Comparison of ENCODE assay signal across 8 cellular contexts in genomic region chr7:40299097-40299496, GRCh38.
DNase-seq lines count a peak whose midpoint lies in the region; ATAC-seq and TF ChIP-seq lines count a peak whose summit lies in the region.

No MANE protein-coding gene starts in this region.

- intact Hi-C loops in left ventricle myocardium superior (cut with micrococcal nuclease), result no loop called here

- H3K36me3 ChIP-seq in HEK293 (ENCODE audit: control insufficient read depth in 2 of 2, insufficient read depth in 1 of 2, low read length in 2 of 2), result no peaks in the 10 kb centered on the region

- no peak overlapping the region for H3K4me3 ChIP-seq in HEK293 (ENCODE audit: low read depth, low read length)

- DNase-seq in EH (ENCODE audit: low read depth) (peak; percentile 95), SW480 (ENCODE audit: low spot score) (peak; percentile 85), iPS-NIHi11 (ENCODE audit: low spot score) (peak; percentile 27), cortex of kidney (lab: John Stamatoyannopoulos, UW) (no peak), left ventricle myocardium superior (no peak)
- DNase-seq in activated CD8-positive, alpha-beta memory T cell treated with anti-CD3 and anti-CD28 coated beads, Interleukin-2, amount 50 U/mL, for 48 hours, result no peak

- H3K9me3 ChIP-seq in HEK293 (ENCODE audit: control insufficient read depth, insufficient read depth, low read depth, low read length), result no peaks in the 10 kb centered on the region

- CTCF ChIA-PET in HEK293 (lab: Yijun Ruan, JAX), result no interaction called here

- H3K4me1 ChIP-seq in HEK293 (ENCODE audit: control insufficient read depth, insufficient read depth, low read length), result no peaks in the 10 kb centered on the region

- H3K27ac ChIP-seq in HEK293 (ENCODE audit: extremely low read depth, low read depth, low read length), result no peak overlapping the region

- POLR2A ChIA-PET in HEK293 (lab: Yijun Ruan, JAX), result no interaction called here

- no peak for TF ChIP-seq CTCF in HEK293 (tag by site-specific recombination; IDR thresholded peaks at IDR 0.05)

- ATAC-seq in GM21515 (IDR thresholded peaks at IDR 0.05; ENCODE audit: unreplicated experiment) (no peak), left ventricle myocardium superior (no peak)

TF ChIP-seq in HEK293, 187 proteins besides CTCF, POLR2A, EP300 and RAD21:
- peak; percentile 88 for TF ChIP-seq ZNF112 (tag by site-specific recombination; IDR thresholded peaks at IDR 0.05)
- no peak for TF ChIP-seq ZNF366 (tag by site-specific recombination; conservative IDR thresholded peaks at IDR 0.05)
- TF ChIP-seq MEIS1 (CRISPR knock-in tag; IDR thresholded peaks at IDR 0.05; ENCODE audit: borderline replicate concordance), result no peak

Comparison
In these comparisons a context has a peak if more than half of its experiments do, and no peak if none do; other contexts are left out.
1. DNase-seq: peak in EH (single experiment), SW480 (single experiment) and iPS-NIHi11 (single experiment); none in cortex of kidney (single experiment), activated CD8-positive, alpha-beta memory T cell treated with anti-CD3 and anti-CD28 coated beads, Interleukin-2, amount 50 U/mL, for 48 hours (single experiment) and left ventricle myocardium superior (single experiment).